ENCODE assay signal across 10 cellular contexts in genomic region chr1:54379481-54380284, GRCh38. TPM values are rescaled to one million over a fixed set of nuclear protein-coding genes. Genes with fewer than 3 reads are reported as not detected.
DNase-seq lines count a peak whose midpoint lies in the region; ATAC-seq and TF ChIP-seq lines count a peak whose summit lies in the region.
"Had no signal": no experiment of that assay in that cellular context is flagged by ENCODE, and none has a peak within 500 bp of the region (broad histone marks: within the 10 kb centered on the region; RNA-seq: fewer than 3 reads in every experiment).

No MANE protein-coding gene starts in this region.

- no peak for ATAC-seq in stimulated activated naive CD8-positive, alpha-beta T cell treated with anti-CD3 and anti-CD28 coated beads, Interleukin-15, amount 100 ng/mL, for 72 hours
- peak; percentile 48 to 80 (median 67) for ATAC-seq in heart right ventricle
- no peak for ATAC-seq in GM18498 (IDR thresholded peaks at IDR 0.05; ENCODE audit: unreplicated experiment)
- ATAC-seq in HG03469 (IDR thresholded peaks at IDR 0.05; ENCODE audit: unreplicated experiment): no peak
- no peak for ATAC-seq in HG03139 (IDR thresholded peaks at IDR 0.05; ENCODE audit: unreplicated experiment)

- intact Hi-C loops in heart right ventricle (cut with DNase I): no loop called here

- H3K27me3 Mint-ChIP-seq in stimulated activated naive CD8-positive, alpha-beta T cell treated with anti-CD3 and anti-CD28 coated beads, Interleukin-15, Interleukin-2, amounts not matched to agents 100 ng/mL and 50 ng/mL, for 24 hours: no peaks in the 10 kb centered on the region
- no peaks in the 10 kb centered on the region for H3K27me3 Mint-ChIP-seq in stimulated activated naive CD8-positive, alpha-beta T cell treated with anti-CD3 and anti-CD28 coated beads, Interleukin-15, amount 100 ng/mL, for 72 hours
- H3K27me3 Mint-ChIP-seq: activated naive CD8-positive, alpha-beta T cell had no signal

- H3F3A ChIP-seq in neural cell (ENCODE audit: insufficient read depth, low read length, poor library complexity, severe bottlenecking): no peaks in the 10 kb centered on the region

- TF ChIP-seq CTCF in heart right ventricle (IDR thresholded peaks at IDR 0.05) (no peak), neural cell (IDR thresholded peaks at IDR 0.05; ENCODE audit: poor library complexity, severe bottlenecking) (no peak)

- DNase-seq in stimulated activated naive CD8-positive, alpha-beta T cell treated with anti-CD3 and anti-CD28 coated beads, Interleukin-15, amount 100 ng/mL, for 72 hours: no peak
- DNase-seq in heart right ventricle: peak; percentile 63 to 72
- no peak for DNase-seq in putamen (ENCODE audit: low spot score)
- DNase-seq: activated CD4-positive, alpha-beta T cell treated with anti-CD3 and anti-CD28 coated beads for 1 hour had no signal

- H3K27ac ChIP-seq in heart right ventricle (peak overlapping the region in 9 of 10 donors; percentile 31 to 82 (median 66)), neural cell (ENCODE audit: low read length) (peak overlapping the region; percentile 24)

- H3K9me3 Mint-ChIP-seq in stimulated activated naive CD8-positive, alpha-beta T cell treated with anti-CD3 and anti-CD28 coated beads, Interleukin-15, Interleukin-2, amounts not matched to agents 100 ng/mL and 50 ng/mL, for 24 hours: no peaks in the 10 kb centered on the region
- H3K9me3 Mint-ChIP-seq in stimulated activated naive CD8-positive, alpha-beta T cell treated with anti-CD3 and anti-CD28 coated beads, Interleukin-15, amount 100 ng/mL, for 72 hours: no peaks in the 10 kb centered on the region

- H3K79me2 ChIP-seq in neural cell (replicated peaks; ENCODE audit: insufficient read depth, low read length): peaks cover 87% of the 10 kb centered on the region

- H3K9me2 ChIP-seq in neural cell (ENCODE audit: insufficient read depth, low read length): no peaks in the 10 kb centered on the region

- TF ChIP-seq RAD21 in neural cell (conservative IDR thresholded peaks at IDR 0.05): no peak

- 56 to 59% methylated on average over 24 of the region's 24 CpGs for WGBS in heart right ventricle, 2 donors

- no peak overlapping the region for H3K9ac ChIP-seq in neural cell (ENCODE audit: low read length)

- H3K4me1 ChIP-seq in heart right ventricle: peaks cover 27 to 80% (median 66%) of the 10 kb centered on the region in 9 donors

- no peak overlapping the region for H2AFZ ChIP-seq in neural cell (ENCODE audit: low read depth, low read length)

- peaks cover 0 to 12% (median 0%) of the 10 kb centered on the region in 9 donors for H3K36me3 ChIP-seq in heart right ventricle
- H3K36me3 ChIP-seq in neural cell (ENCODE audit: insufficient read depth, low read length): peaks cover 8% of the 10 kb centered on the region

- no peak overlapping the region for H3K4me2 ChIP-seq in neural cell (ENCODE audit: low read length)

- no peaks in the 10 kb centered on the region for H3K27me3 ChIP-seq in heart right ventricle
- no peaks in the 10 kb centered on the region for H3K27me3 ChIP-seq in neural cell (ENCODE audit: insufficient read depth, low read depth, low read length)

- peak overlapping the region; percentile 31 for H3K27ac Mint-ChIP-seq in stimulated activated naive CD8-positive, alpha-beta T cell treated with anti-CD3 and anti-CD28 coated beads, Interleukin-15, Interleukin-2, amounts not matched to agents 100 ng/mL and 50 ng/mL, for 24 hours
- no peak overlapping the region for H3K27ac Mint-ChIP-seq in stimulated activated naive CD8-positive, alpha-beta T cell treated with anti-CD3 and anti-CD28 coated beads, Interleukin-15, amount 100 ng/mL, for 72 hours

- peaks cover 77% of the 10 kb centered on the region for H3K4me1 Mint-ChIP-seq in stimulated activated naive CD8-positive, alpha-beta T cell treated with anti-CD3 and anti-CD28 coated beads, Interleukin-15, Interleukin-2, amounts not matched to agents 100 ng/mL and 50 ng/mL, for 24 hours (ENCODE audit: low read depth)
- peaks cover 95% of the 10 kb centered on the region for H3K4me1 Mint-ChIP-seq in stimulated activated naive CD8-positive, alpha-beta T cell treated with anti-CD3 and anti-CD28 coated beads, Interleukin-15, amount 100 ng/mL, for 72 hours

- H3K4me3 ChIP-seq in heart right ventricle (peak overlapping the region in 1 of 10 donors; percentile 15), neural cell (ENCODE audit: low read length) (peak overlapping the region; percentile 40)

- peaks cover 6% of the 10 kb centered on the region for H4K20me1 ChIP-seq in neural cell (ENCODE audit: insufficient read depth)

- H3K9me3 ChIP-seq in heart right ventricle: no peaks in the 10 kb centered on the region
- H3K9me3 ChIP-seq in neural cell (ENCODE audit: low read length): no peaks in the 10 kb centered on the region

- no peak overlapping the region for H3K4me3 Mint-ChIP-seq in stimulated activated naive CD8-positive, alpha-beta T cell treated with anti-CD3 and anti-CD28 coated beads, Interleukin-15, Interleukin-2, amounts not matched to agents 100 ng/mL and 50 ng/mL, for 24 hours
- H3K4me3 Mint-ChIP-seq in stimulated activated naive CD8-positive, alpha-beta T cell treated with anti-CD3 and anti-CD28 coated beads, Interleukin-15, amount 100 ng/mL, for 72 hours: no peak overlapping the region
- H3K4me3 Mint-ChIP-seq: activated naive CD8-positive, alpha-beta T cell had no signal

- peaks cover 17% of the 10 kb centered on the region for H3K36me3 Mint-ChIP-seq in stimulated activated naive CD8-positive, alpha-beta T cell treated with anti-CD3 and anti-CD28 coated beads, Interleukin-15, Interleukin-2, amounts not matched to agents 100 ng/mL and 50 ng/mL, for 24 hours (ENCODE audit: low read depth)

- TF ChIP-seq EP300 in neural cell (conservative IDR thresholded peaks at IDR 0.05; ENCODE audit: poor library complexity, severe bottlenecking): no peak

TF ChIP-seq in neural cell, 6 proteins besides CTCF, POLR2A, EP300 and RAD21:
- no peak for TF ChIP-seq EZH2 (IDR thresholded peaks at IDR 0.05; ENCODE audit: borderline replicate concordance, insufficient read depth, low read length, poor library complexity, severe bottlenecking)
- TF ChIP-seq MXI1 (conservative IDR thresholded peaks at IDR 0.05; ENCODE audit: poor library complexity, severe bottlenecking): no peak
- TF ChIP-seq TAF1 (IDR thresholded peaks at IDR 0.05; ENCODE audit: low read depth): no peak
- no peak for TF ChIP-seq REST (IDR thresholded peaks at IDR 0.05; ENCODE audit: borderline replicate concordance)
- no peak for TF ChIP-seq SMC3 (conservative IDR thresholded peaks at IDR 0.05; ENCODE audit: poor library complexity)
- no peak for TF ChIP-seq POLR2AphosphoS5 (IDR thresholded peaks at IDR 0.05)
TF ChIP-seq in neural cell: peak in this region for 0.

RNA-seq across cellular contexts. Expression of gene SSBP3, which starts 26.5 kb away (rescaled TPM):
- total RNA-seq in heart right ventricle: 10 to 100 TPM; 33.7 to 71.9 (median 52.8) TPM
- 10 to 100 TPM; 17.6 to 58.8 TPM for polyA plus RNA-seq in heart right ventricle
- polyA plus RNA-seq in neural cell: 77.4 and 97.8 TPM in 2 replicates
- polyA minus RNA-seq in neural cell: 88.0 and 98.6 TPM in 2 replicates

Comparison
In these comparisons a context has a peak if more than half of its experiments do, and no peak if none do; other contexts are left out.
1. ATAC-seq: peak in heart right ventricle (8 of 8); none in stimulated activated naive CD8-positive, alpha-beta T cell treated with anti-CD3 and anti-CD28 coated beads, Interleukin-15, amount 100 ng/mL, for 72 hours (single experiment), GM18498 (single experiment), HG03469 (single experiment) and HG03139 (single experiment).
2. DNase-seq: peak in heart right ventricle (2 of 2); none in stimulated activated naive CD8-positive, alpha-beta T cell treated with anti-CD3 and anti-CD28 coated beads, Interleukin-15, amount 100 ng/mL, for 72 hours (0 of 2) and putamen (single experiment).